ENCODE assay signal across 8 cellular contexts in genomic region chr19:17281391-17282304, GRCh38. TPM values are rescaled to one million over a fixed set of nuclear protein-coding genes. Genes with fewer than 3 reads are reported as not detected.
DNase-seq lines count a peak whose midpoint lies in the region; ATAC-seq, FAIRE-seq and TF ChIP-seq lines count a peak whose summit lies in the region.

ANKLE1 (plus strand) TSS chr19:17281901; CDS start chr19:17281921, 20 bp downstream.

- no peak within 1 kb of the TSS for H3K27ac ChIP-seq in subcutaneous abdominal adipose tissue (ENCODE audit: low read depth, low read length)

- H3K36me3 ChIP-seq in bronchial epithelial cell (ENCODE audit: control insufficient read depth, insufficient read depth, low read length) (peaks cover 4% of the 10 kb centered on the region), subcutaneous abdominal adipose tissue (ENCODE audit: control insufficient read depth in 5 of 5, insufficient read depth in 5 of 5, low read length in 5 of 5) (peaks cover 0 to 21% (median 18%) of the 10 kb centered on the region in 5 donors)

- FAIRE-seq in bronchial epithelial cell (lab: Jason Lieb, UNC) = no peak

- DNase-seq in CMK (ENCODE audit: low read depth) = peak; percentile 74
- peak; percentile 81 for DNase-seq in SIG-M5 treated with dmso at 0.1 percent for 504 hours (lab: John Stamatoyannopoulos, UW; ENCODE audit: unreplicated experiment)
- no peak for DNase-seq in bronchial epithelial cell (ENCODE audit: low read depth)
- DNase-seq in medulla oblongata (ENCODE audit: extremely low spot score) = peak; percentile 23
- DNase-seq in NCI-H2107 treated with DMSO at 0.1 percent for 48 hours (lab: John Stamatoyannopoulos, UW; ENCODE audit: unreplicated experiment) = no peak

- no peak for TF ChIP-seq CTCF in bronchial epithelial cell (IDR thresholded peaks at IDR 0.05; ENCODE audit: insufficient read depth, low read length, severe bottlenecking)

- peak within 1 kb of the TSS; percentile 36 for H3K4me3 ChIP-seq in bronchial epithelial cell (ENCODE audit: low read depth, low read length)
- peak within 1 kb of the TSS in 3 of 5 donors; percentile 34 to 64 (median 50) for H3K4me3 ChIP-seq in subcutaneous abdominal adipose tissue (ENCODE audit: low read depth in 1 of 5, low read length in 5 of 5)

- H3K27me3 ChIP-seq in bronchial epithelial cell (ENCODE audit: control insufficient read depth, insufficient read depth, low read length) = no peaks in the 10 kb centered on the region
- H3K27me3 ChIP-seq in subcutaneous abdominal adipose tissue (ENCODE audit: control insufficient read depth in 5 of 5, insufficient read depth in 4 of 5, low read length in 5 of 5) = peaks cover 0 to 17% (median 14%) of the 10 kb centered on the region in 5 donors

- H3K4me1 ChIP-seq in subcutaneous abdominal adipose tissue (ENCODE audit: control insufficient read depth in 5 of 5, insufficient read depth in 5 of 5, low read length in 5 of 5) = peaks cover 0 to 19% (median 17%) of the 10 kb centered on the region in 5 donors

- H3K9me3 ChIP-seq in subcutaneous abdominal adipose tissue (ENCODE audit: control insufficient read depth in 5 of 5, low read length in 5 of 5) = no peaks in the 10 kb centered on the region

- peak within 1 kb of the TSS in 3 of 5 donors; percentile 32 to 52 (median 47) for H3K9ac ChIP-seq in subcutaneous abdominal adipose tissue (ENCODE audit: low read length in 5 of 5)

- ATAC-seq in GM21737 (IDR thresholded peaks at IDR 0.05; ENCODE audit: unreplicated experiment) = peak; percentile 4
- ATAC-seq in HG03025 (IDR thresholded peaks at IDR 0.05; ENCODE audit: low FRiP score, unreplicated experiment) = no peak

RNA-seq across cellular contexts. Expression of gene ANKLE1, which starts in this region (rescaled TPM):
- total RNA-seq in bronchial epithelial cell = 0.38 and 0.53 TPM in 2 replicates

Comparison
In these comparisons a context has a peak if more than half of its experiments do, and no peak if none do; other contexts are left out.
1. DNase-seq: peak in CMK (single experiment), SIG-M5 treated with dmso at 0.1 percent for 504 hours (single experiment) and medulla oblongata (single experiment); none in bronchial epithelial cell (single experiment) and NCI-H2107 treated with DMSO at 0.1 percent for 48 hours (single experiment).